Comparison of ENCODE assay signal across 8 cellular contexts in genomic region chr7:152436279-152437147, GRCh38.
A peak's percentile ranks its signal among the peaks of the same experiment; 100 is the strongest.
DNase-seq lines count a peak whose midpoint lies in the region; ATAC-seq and FAIRE-seq lines count a peak whose summit lies in the region.

No MANE protein-coding gene starts in this region.

- ATAC-seq in GM18867 (IDR thresholded peaks at IDR 0.05; ENCODE audit: unreplicated experiment) (peak; percentile 55), HG03103 (IDR thresholded peaks at IDR 0.05; ENCODE audit: low read depth, unreplicated experiment) (peak; percentile 37)

- in situ Hi-C loops in ACHN (cut with HindIII; ENCODE audit: low pct_ligation_motif_present, low pct_unique_long_range_greater_than_20kb, low sequenced_read_pairs): no loop called here

- peak; percentile 62 for FAIRE-seq in islet of Langerhans (lab: Jason Lieb, UNC)

- DNase-seq in ACHN (peak; percentile 97), NCI-H2196 treated with DMSO at 0.1 percent for 48 hours (lab: John Stamatoyannopoulos, UW; ENCODE audit: unreplicated experiment) (peak; percentile 32)
- DNase-seq in activated CD4-positive, CD25-positive, alpha-beta regulatory T cell (lab: John Stamatoyannopoulos, UW): peak; percentile 87 to 89 (median 88)
- DNase-seq in central memory CD4-positive, alpha-beta T cell: peak; percentile 86
- DNase-seq in stimulated activated CD4-positive, alpha-beta T cell treated with anti-CD3 and anti-CD28 coated beads, Interleukin-12 subunit alpha, Interleukin-12 subunit beta, amount 100 ng/mL, for 24 hours (ENCODE audit: low read depth in 2 of 2): peak; percentile 83

Comparison
In these comparisons a context has a peak if more than half of its experiments do, and no peak if none do; other contexts are left out.
1. Peak in every context shown above with its lines: DNase-seq and ATAC-seq.
2. DNase-seq: peak in every context shown above with its lines; median percentile 97 in ACHN; 88 in activated CD4-positive, CD25-positive, alpha-beta regulatory T cell; 86 in central memory CD4-positive, alpha-beta T cell; 83 in stimulated activated CD4-positive, alpha-beta T cell treated with anti-CD3 and anti-CD28 coated beads, Interleukin-12 subunit alpha, Interleukin-12 subunit beta, amount 100 ng/mL, for 24 hours; 32 in NCI-H2196 treated with DMSO at 0.1 percent for 48 hours.